ENCODE assay signal across 9 cellular contexts in the genomic region with DNA sequence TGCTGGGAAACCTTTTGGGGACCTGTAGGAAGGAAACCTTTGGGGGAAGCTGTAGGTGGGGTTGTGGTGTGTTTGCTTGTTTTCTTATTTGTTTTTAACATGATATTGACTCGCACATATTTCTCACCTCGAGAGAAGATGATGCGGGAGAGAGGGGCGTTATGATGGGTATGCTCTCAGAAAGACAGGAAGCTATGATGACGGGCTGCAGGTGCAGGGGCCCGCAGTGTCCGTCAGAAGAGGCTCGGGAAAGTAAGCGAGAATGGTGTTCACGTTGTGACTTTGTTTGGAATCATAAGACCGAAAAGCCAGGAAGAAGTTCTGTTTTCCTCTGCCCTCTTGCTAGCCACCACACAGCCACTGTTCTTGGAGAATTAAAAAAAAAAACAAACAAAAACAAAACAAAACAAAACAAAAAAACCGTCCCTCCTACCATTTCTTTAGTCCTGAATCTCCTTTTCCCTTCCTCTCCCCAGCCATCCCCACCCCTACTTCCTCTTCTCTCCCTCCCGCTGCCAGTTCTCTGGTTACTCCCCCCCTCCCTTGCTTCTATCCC. TPM values are rescaled to one million over a fixed set of nuclear protein-coding genes. Genes with fewer than 3 reads are reported as not detected.
A peak's percentile ranks its signal among the peaks of the same experiment; 100 is the strongest.
DNase-seq lines count a peak whose midpoint lies in the region; ATAC-seq and TF ChIP-seq lines count a peak whose summit lies in the region.
"Had no signal": no experiment of that assay in that cellular context is flagged by ENCODE, and none has a peak within 500 bp of the region (broad histone marks: within the 10 kb centered on the region; RNA-seq: fewer than 3 reads in every experiment).

No MANE protein-coding gene starts in this region.

- POLR2A ChIA-PET in activated CD4-positive, alpha-beta memory T cell treated with anti-CD3 and anti-CD28 coated beads, Interleukin-2, amount 10 ng/mL, durations not matched to agents 7 days and 5 days (lab: Charles Lee), result no interaction called here

- H3K27ac Mint-ChIP-seq in activated CD8-positive, alpha-beta memory T cell treated with anti-CD3 and anti-CD28 coated beads, Interleukin-2, amount 10 ng/mL, durations not matched to agents 7 days and 5 days, result no peak overlapping the region
- H3K27ac Mint-ChIP-seq in activated CD4-positive, alpha-beta memory T cell treated with anti-CD3 and anti-CD28 coated beads, Interleukin-2, amount 10 ng/mL, durations not matched to agents 7 days and 5 days, result no peak overlapping the region

- TF ChIP-seq EP300 in suprapubic skin (IDR thresholded peaks at IDR 0.05), result no peak

- H3K4me3 ChIP-seq in iPS-18c (ENCODE audit: insufficient read depth, low read depth, low read length), result peak overlapping the region; percentile 69
- peak overlapping the region; percentile 55 for H3K4me3 ChIP-seq in suprapubic skin

- CTCF ChIA-PET in activated CD8-positive, alpha-beta memory T cell treated with anti-CD3 and anti-CD28 coated beads, Interleukin-2, amount 10 ng/mL, durations not matched to agents 7 days and 5 days (lab: Charles Lee), result interaction anchor here (1.1 to 1.4 kb wide), 2 partner anchors 10 to 669 kb away, joined by 3 to 5 read pairs; no protein-coding TSS in a partner anchor
- CTCF ChIA-PET in activated CD4-positive, alpha-beta memory T cell treated with anti-CD3 and anti-CD28 coated beads, Interleukin-2, amount 10 ng/mL, durations not matched to agents 7 days and 5 days (lab: Charles Lee), result interaction anchor here (2.7 kb wide), 1 partner anchor 9 kb away, joined by 12 read pairs; no protein-coding TSS in a partner anchor

- H3K4me1 ChIP-seq in suprapubic skin, result peaks cover 20% of the 10 kb centered on the region

- no peak for DNase-seq in activated CD8-positive, alpha-beta memory T cell treated with anti-CD3 and anti-CD28 coated beads, Interleukin-2, amount 10 ng/mL, durations not matched to agents 7 days and 5 days
- no peak for DNase-seq in activated CD8-positive, alpha-beta memory T cell treated with anti-CD3 and anti-CD28 coated beads, Interleukin-2, amount 50 U/mL, for 4 hours
- no peak for DNase-seq in activated CD4-positive, alpha-beta memory T cell treated with anti-CD3 and anti-CD28 coated beads, Interleukin-2, amount 10 ng/mL, durations not matched to agents 7 days and 5 days
- DNase-seq in suprapubic skin (ENCODE audit: low spot score in 2 of 2) (no peak), RKO (ENCODE audit: low spot score) (no peak)
- DNase-seq in stimulated activated CD4-positive, alpha-beta T cell treated with anti-CD3 and anti-CD28 coated beads, Interleukin-4, amount 100 ng/mL, for 24 hours, result no peak

- ATAC-seq in activated CD8-positive, alpha-beta memory T cell treated with anti-CD3 and anti-CD28 coated beads, Interleukin-2, amount 10 ng/mL, durations not matched to agents 7 days and 5 days, result no peak
- ATAC-seq in HG02884 (IDR thresholded peaks at IDR 0.05; ENCODE audit: unreplicated experiment), result no peak

- H3K27ac ChIP-seq in suprapubic skin, result no peak overlapping the region
- H3K27ac ChIP-seq: VCaP had no signal

- H3K4me3 Mint-ChIP-seq in activated CD8-positive, alpha-beta memory T cell treated with anti-CD3 and anti-CD28 coated beads, Interleukin-2, amount 10 ng/mL, durations not matched to agents 7 days and 5 days, result peak overlapping the region; percentile 73
- H3K4me3 Mint-ChIP-seq in activated CD4-positive, alpha-beta memory T cell treated with anti-CD3 and anti-CD28 coated beads, Interleukin-2, amount 10 ng/mL, durations not matched to agents 7 days and 5 days, result peak overlapping the region; percentile 57

- TF ChIP-seq CTCF in suprapubic skin (IDR thresholded peaks at IDR 0.05), result no peak

- peaks cover 1% of the 10 kb centered on the region for H3K36me3 Mint-ChIP-seq in activated CD8-positive, alpha-beta memory T cell treated with anti-CD3 and anti-CD28 coated beads, Interleukin-2, amount 10 ng/mL, durations not matched to agents 7 days and 5 days
- no peaks in the 10 kb centered on the region for H3K36me3 Mint-ChIP-seq in activated CD4-positive, alpha-beta memory T cell treated with anti-CD3 and anti-CD28 coated beads, Interleukin-2, amount 10 ng/mL, durations not matched to agents 7 days and 5 days (ENCODE audit: low read depth)

- 6% methylated on average over 13 of the region's 13 CpGs for WGBS in suprapubic skin

- peaks cover 37% of the 10 kb centered on the region for H3K27me3 ChIP-seq in suprapubic skin

- H3K36me3 ChIP-seq in suprapubic skin, result no peaks in the 10 kb centered on the region

- H3K9me3 ChIP-seq in iPS-18c (ENCODE audit: control insufficient read depth, insufficient read depth, low read length), result peaks cover 2% of the 10 kb centered on the region
- no peaks in the 10 kb centered on the region for H3K9me3 ChIP-seq in suprapubic skin

- no peaks in the 10 kb centered on the region for H3K9me3 Mint-ChIP-seq in activated CD8-positive, alpha-beta memory T cell treated with anti-CD3 and anti-CD28 coated beads, Interleukin-2, amount 10 ng/mL, durations not matched to agents 7 days and 5 days (ENCODE audit: low read depth)
- H3K9me3 Mint-ChIP-seq in activated CD4-positive, alpha-beta memory T cell treated with anti-CD3 and anti-CD28 coated beads, Interleukin-2, amount 10 ng/mL, durations not matched to agents 7 days and 5 days, result no peaks in the 10 kb centered on the region

- no peak for TF ChIP-seq POLR2A in suprapubic skin (IDR thresholded peaks at IDR 0.05)

- peaks cover 80% of the 10 kb centered on the region for H3K27me3 Mint-ChIP-seq in activated CD8-positive, alpha-beta memory T cell treated with anti-CD3 and anti-CD28 coated beads, Interleukin-2, amount 10 ng/mL, durations not matched to agents 7 days and 5 days
- peaks cover 68% of the 10 kb centered on the region for H3K27me3 Mint-ChIP-seq in activated CD4-positive, alpha-beta memory T cell treated with anti-CD3 and anti-CD28 coated beads, Interleukin-2, amount 10 ng/mL, durations not matched to agents 7 days and 5 days

- peaks cover 10% of the 10 kb centered on the region for H3K4me1 Mint-ChIP-seq in activated CD8-positive, alpha-beta memory T cell treated with anti-CD3 and anti-CD28 coated beads, Interleukin-2, amount 10 ng/mL, durations not matched to agents 7 days and 5 days
- H3K4me1 Mint-ChIP-seq in activated CD4-positive, alpha-beta memory T cell treated with anti-CD3 and anti-CD28 coated beads, Interleukin-2, amount 10 ng/mL, durations not matched to agents 7 days and 5 days, result peaks cover 9% of the 10 kb centered on the region

RNA-seq across cellular contexts. Expression of a gene that starts 0.4 kb away (rescaled TPM):
- total RNA-seq in activated CD8-positive, alpha-beta memory T cell treated with anti-CD3 and anti-CD28 coated beads, Interleukin-2, amount 10 ng/mL, durations not matched to agents 7 days and 5 days, result not detected
- not detected for total RNA-seq in activated CD4-positive, alpha-beta memory T cell treated with anti-CD3 and anti-CD28 coated beads, Interleukin-2, amount 10 ng/mL, durations not matched to agents 7 days and 5 days
- 1 to 10 TPM in 2 of 4 donors, under 1 TPM in 2; 0.70 to 1.7 (median 1.1) TPM for total RNA-seq in suprapubic skin
